In the genomic region with DNA sequence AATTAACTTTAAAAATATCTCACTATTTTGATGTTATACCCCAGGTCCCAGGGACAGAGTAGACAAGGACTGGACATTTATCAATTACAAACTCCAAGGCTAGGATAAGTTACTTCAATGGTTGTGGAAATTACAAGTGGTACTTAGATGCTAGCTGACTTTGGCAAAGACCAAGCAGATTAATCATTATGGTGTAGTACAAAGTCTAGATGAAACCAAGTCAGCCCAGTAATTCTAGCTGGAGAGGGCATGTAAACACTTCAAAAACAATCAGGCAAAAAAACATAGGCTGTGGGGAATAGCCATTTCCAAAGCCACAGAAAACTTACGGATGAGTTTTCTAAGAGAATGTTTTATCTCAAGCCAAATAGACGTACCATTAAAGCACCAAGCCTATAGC, we compare ENCODE assay signal across 24 cellular contexts.
"Had no signal": no experiment of that assay in that cellular context is flagged by ENCODE, and none has a peak within 500 bp of the region (broad histone marks: within the 10 kb centered on the region; RNA-seq: fewer than 3 reads in every experiment).

No MANE protein-coding gene starts in this region.

- DNase-seq: activated CD4-positive, alpha-beta T cell treated with anti-CD3 and anti-CD28 coated beads, Interleukin-2, amount 10 ng/mL, durations not matched to agents 7 days and 5 days; activated CD4-positive, CD25-positive, alpha-beta regulatory T cell treated with anti-CD3 and anti-CD28 coated beads, Interleukin-2, amount 50 U/mL, for 72 hours; activated CD8-positive, alpha-beta memory T cell treated with anti-CD3 and anti-CD28 coated beads, Interleukin-2, amount 10 ng/mL, durations not matched to agents 7 days and 5 days; activated CD8-positive, alpha-beta T cell treated with anti-CD3 and anti-CD28 coated beads for 36 hours; activated effector memory CD4-positive, alpha-beta T cell treated with anti-CD3 and anti-CD28 coated beads, Interleukin-2, amount 50 U/mL, for 16 hours; activated naive CD4-positive, alpha-beta T cell treated with anti-CD3 and anti-CD28 coated beads, Interleukin-2, amount 10 ng/mL, durations not matched to agents 7 days and 5 days; activated T-cell treated with anti-CD3 and anti-CD28 coated beads for 4 hours; amygdala; cortex of kidney; endodermal cell; esophagus squamous epithelium; heart left ventricle; pancreas; psoas muscle; right cardiac atrium; stimulated activated CD4-positive, alpha-beta T cell treated with anti-CD3 and anti-CD28 coated beads, Interleukin-12 subunit alpha, Interleukin-12 subunit beta, amount 100 ng/mL, for 4 hours; stimulated activated CD4-positive, alpha-beta T cell treated with anti-CD3 and anti-CD28 coated beads, Interleukin-4, amount 100 ng/mL, for 4 hours; stimulated activated naive CD8-positive, alpha-beta T cell treated with anti-CD3 and anti-CD28 coated beads, Interleukin-15, Interleukin-2, amounts not matched to agents 100 U/mL and 50 U/mL, for 24 hours; thyroid gland; WERI-Rb-1 had no signal

- FAIRE-seq: islet of Langerhans, pancreas, TTC549 had no signal

- H3K9me3 ChIP-seq: esophagus squamous epithelium, gastroesophageal sphincter, heart left ventricle, pancreas, psoas muscle, thyroid gland had no signal

- H3K4me3 ChIP-seq: esophagus squamous epithelium, gastroesophageal sphincter, heart left ventricle, pancreas, psoas muscle, thyroid gland had no signal

- H3K27me3 ChIP-seq: esophagus squamous epithelium, gastroesophageal sphincter, heart left ventricle, pancreas, thyroid gland had no signal

- H3K4me1 ChIP-seq: esophagus squamous epithelium, gastroesophageal sphincter, heart left ventricle, pancreas, psoas muscle, thyroid gland had no signal

- ATAC-seq: activated CD8-positive, alpha-beta memory T cell treated with anti-CD3 and anti-CD28 coated beads, Interleukin-2, amount 10 ng/mL, durations not matched to agents 7 days and 5 days; activated CD8-positive, alpha-beta T cell treated with anti-CD3 and anti-CD28 coated beads for 36 hours; gastroesophageal sphincter; heart left ventricle; natural killer cell treated with Interleukin-12 subunit alpha and Interleukin-12 subunit beta and Interleukin-15 and Interleukin-18, amount 100 ng/mL, for 72 hours; pancreas; psoas muscle; right cardiac atrium; stimulated activated naive CD8-positive, alpha-beta T cell treated with anti-CD3 and anti-CD28 coated beads, Interleukin-15, Interleukin-2, amounts not matched to agents 100 U/mL and 50 U/mL, for 24 hours had no signal

- H3K27ac ChIP-seq: esophagus squamous epithelium, gastroesophageal sphincter, heart left ventricle, pancreas, psoas muscle, thyroid gland, WERI-Rb-1 had no signal

- H3K36me3 ChIP-seq: esophagus squamous epithelium, gastroesophageal sphincter, heart left ventricle, pancreas, thyroid gland, WERI-Rb-1 had no signal
